Comparison of ENCODE assay signal across 8 cellular contexts in the genomic region with DNA sequence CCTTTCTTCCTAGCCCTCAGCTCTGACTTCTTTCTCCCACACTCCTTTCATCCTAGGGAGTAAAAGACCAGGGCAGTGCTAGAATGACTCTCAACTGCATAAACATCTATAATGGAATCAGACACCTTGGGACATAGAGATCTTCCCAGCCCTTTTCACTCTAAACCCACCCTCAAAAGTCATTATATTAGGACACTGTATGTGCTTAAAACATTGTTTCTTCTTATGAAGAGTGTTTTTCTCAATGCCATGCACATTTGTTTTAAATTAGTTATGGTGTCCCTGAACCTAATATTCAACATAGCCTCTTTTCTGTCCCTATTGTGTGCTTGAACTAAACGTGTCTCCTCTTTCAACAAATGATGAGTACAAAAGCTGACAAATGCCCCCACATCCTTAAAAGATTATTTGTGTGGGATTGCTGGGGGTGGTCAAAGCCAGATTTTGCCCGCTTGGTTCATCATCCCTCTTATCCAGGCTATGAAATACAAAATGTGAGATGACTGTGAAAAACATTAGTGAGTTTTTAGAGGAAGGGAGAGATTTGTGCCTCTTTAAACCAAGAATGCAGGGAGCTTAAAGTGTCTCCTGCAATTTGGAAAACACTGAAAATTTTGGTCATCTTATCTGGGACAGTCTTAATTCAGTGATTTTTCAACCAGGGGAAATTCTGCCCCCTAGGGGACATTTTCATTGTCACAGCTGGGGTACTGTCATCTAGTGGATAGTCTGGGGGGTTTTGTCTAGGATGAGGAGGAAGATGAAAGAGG. TPM values are rescaled to one million over a fixed set of nuclear protein-coding genes. Genes with fewer than 3 reads are reported as not detected.
DNase-seq lines count a peak whose midpoint lies in the region; ATAC-seq and TF ChIP-seq lines count a peak whose summit lies in the region.

No MANE protein-coding gene starts in this region.

- ATAC-seq in GM18909 (IDR thresholded peaks at IDR 0.05; ENCODE audit: poor library complexity, unreplicated experiment) (peak; percentile 60), GM18498 (IDR thresholded peaks at IDR 0.05; ENCODE audit: unreplicated experiment) (no peak)

- H2AFZ ChIP-seq in OCI-LY7 (ENCODE audit: low read length): no peak overlapping the region

- CTCF ChIA-PET in OCI-LY7 (lab: Charles Lee; ENCODE audit: unreplicated experiment): no interaction called here

- POLR2A ChIA-PET in OCI-LY7 (lab: Charles Lee): no interaction called here

- no peaks in the 10 kb centered on the region for H4K20me1 ChIP-seq in OCI-LY7 (ENCODE audit: insufficient read depth, low read length)

- H3K4me3 ChIP-seq in OCI-LY7 (ENCODE audit: low read depth, low read length, poor library complexity, severe bottlenecking): no peak overlapping the region

- no TSS peak for BruUV-seq in OCI-LY7 (replicated peaks; lab: Mats Ljungman, UMichigan)

- DNase-seq in COLO668 (lab: John Stamatoyannopoulos, UW; ENCODE audit: unreplicated experiment): peak; percentile 9
- peak; percentile 15 for DNase-seq in OCI-LY7 (ENCODE audit: low spot score)
- no peak for DNase-seq in epithelial cell of prostate (ENCODE audit: low read depth, low spot score)
- DNase-seq in stimulated activated CD4-positive, alpha-beta T cell treated with anti-CD3 and anti-CD28 coated beads, TNF-alpha, amount 100 ng/mL, for 48 hours (ENCODE audit: low read depth in 3 of 3): peak in 2 of 3 donors; percentile 8 to 37
- no peak for DNase-seq in activated CD8-positive, alpha-beta memory T cell treated with anti-CD3 and anti-CD28 coated beads for 24 hours
- DNase-seq in NCI-H1930 (lab: John Stamatoyannopoulos, UW): no peak

- H3K9me2 ChIP-seq in OCI-LY7 (ENCODE audit: insufficient read depth, low read length): no peaks in the 10 kb centered on the region

- H3K4me2 ChIP-seq in OCI-LY7 (ENCODE audit: low read length): no peak overlapping the region

- intact Hi-C loops in OCI-LY7 (cut with micrococcal nuclease; ENCODE audit: unreplicated experiment): no loop called here

- H3K9me3 ChIP-seq in OCI-LY7 (ENCODE audit: low read length): no peaks in the 10 kb centered on the region

- no peaks in the 10 kb centered on the region for H3K79me2 ChIP-seq in OCI-LY7 (ENCODE audit: insufficient read depth, low read depth, low read length)

- peak; percentile 75 for TF ChIP-seq CTCF in OCI-LY7 (conservative IDR thresholded peaks at IDR 0.05; ENCODE audit: low read length)

- no peaks in the 10 kb centered on the region for H3K4me1 ChIP-seq in OCI-LY7 (ENCODE audit: insufficient read depth, low read length, poor library complexity, severe bottlenecking)

- H3K27ac ChIP-seq in OCI-LY7 (ENCODE audit: low read depth, low read length, poor library complexity, severe bottlenecking) (no peak overlapping the region), epithelial cell of prostate (peak overlapping the region; percentile 32)

- H3K36me3 ChIP-seq in OCI-LY7 (ENCODE audit: insufficient read depth, low read length): no peaks in the 10 kb centered on the region

RNA-seq across cellular contexts. Expression of a gene that starts 29.0 kb away (rescaled TPM):
- not detected in 2 replicates for total RNA-seq in OCI-LY7 (2014; rRNA removed; shearing (Covaris generic))
- not detected in 2 replicates for total RNA-seq in OCI-LY7 (2022)

RNA-seq across cellular contexts. Expression of a gene that starts 36.4 kb away (rescaled TPM):
- not detected in 2 replicates for total RNA-seq in OCI-LY7 (2014; rRNA removed; shearing (Covaris generic))
- total RNA-seq in OCI-LY7 (2022): not detected in 2 replicates

Comparison
In these comparisons a context has a peak if more than half of its experiments do, and no peak if none do; other contexts are left out.
1. DNase-seq: peak in COLO668 (single experiment), OCI-LY7 (single experiment) and stimulated activated CD4-positive, alpha-beta T cell treated with anti-CD3 and anti-CD28 coated beads, TNF-alpha, amount 100 ng/mL, for 48 hours (2 of 3); none in epithelial cell of prostate (single experiment), activated CD8-positive, alpha-beta memory T cell treated with anti-CD3 and anti-CD28 coated beads for 24 hours (single experiment) and NCI-H1930 (0 of 2).